ENCODE assay signal across 8 cellular contexts in the genomic region with DNA sequence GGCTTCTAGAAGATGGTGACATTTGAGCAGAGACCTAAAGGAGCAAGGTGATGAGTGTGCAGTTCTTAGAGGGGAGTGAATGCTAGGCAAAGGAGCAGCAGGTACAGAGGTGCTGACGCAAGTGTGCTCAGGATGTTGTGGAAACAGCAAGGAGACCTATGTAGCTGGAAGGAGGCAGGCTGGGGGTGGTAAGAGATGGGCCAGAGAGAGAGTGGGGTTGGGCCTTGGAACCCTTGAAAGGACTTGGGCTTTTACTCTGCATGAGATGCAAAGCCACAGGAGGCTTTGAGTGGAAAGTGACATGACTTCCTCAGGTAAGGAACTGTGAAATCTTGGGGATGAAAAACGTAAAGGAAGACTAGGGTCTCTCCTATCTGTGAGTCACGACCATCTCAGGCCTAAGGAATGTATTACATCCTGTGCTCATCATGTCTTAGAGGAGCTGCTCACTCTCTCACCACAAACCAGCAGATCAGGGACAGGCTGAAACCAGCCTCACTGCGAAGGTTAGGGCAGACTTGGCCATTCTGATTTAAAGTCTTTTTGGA.
DNase-seq lines count a peak whose midpoint lies in the region; ATAC-seq, FAIRE-seq and TF ChIP-seq lines count a peak whose summit lies in the region.

No MANE protein-coding gene starts in this region.

- H3K27me3 Mint-ChIP-seq in osteocyte (ENCODE audit: unreplicated experiment) (no peaks in the 10 kb centered on the region), neural progenitor cell (ENCODE audit: insufficient read depth, low read depth) (peaks cover 4% of the 10 kb centered on the region)

- in situ Hi-C loops in K562 (cut with MboI): no loop called here

- no peak overlapping the region for H2AFZ ChIP-seq in K562 (ENCODE audit: low read depth, low read length)
- no peak overlapping the region for H2AFZ ChIP-seq in neural progenitor cell (replicated peaks)

- H4K20me1 ChIP-seq in K562 (replicated peaks; ENCODE audit: control insufficient read depth, insufficient read depth, low read length) (no peaks in the 10 kb centered on the region), neural progenitor cell (ENCODE audit: low read depth) (no peaks in the 10 kb centered on the region)

- TF ChIP-seq RAD21 in K562 (CRISPR knock-in tag; conservative IDR thresholded peaks at IDR 0.05 in 1 of 2, IDR thresholded peaks at IDR 0.05 in 1 of 2): no peak

- H3K27me3 ChIP-seq in MG63: no peaks in the 10 kb centered on the region
- no peaks in the 10 kb centered on the region for H3K27me3 ChIP-seq in K562 (ENCODE audit: control insufficient read depth in 2 of 2, insufficient read depth in 2 of 2, low read length in 2 of 2)
- no peaks in the 10 kb centered on the region for H3K27me3 ChIP-seq in neural progenitor cell

- FAIRE-seq in K562 (lab: Jason Lieb, UNC): peak; percentile 15

- WGBS in K562 (ENCODE audit: insufficient coverage, low coverage, missing lambda C conversion rate): 11% methylated on average over 4 of the region's 4 CpGs

- H3K36me3 Mint-ChIP-seq in osteocyte (ENCODE audit: unreplicated experiment) (no peaks in the 10 kb centered on the region), neural progenitor cell (no peaks in the 10 kb centered on the region)

- intact Hi-C loops in K562 (cut with micrococcal nuclease): no loop called here

- ATAC-seq in K562 (peak; percentile 25), GM19328 (IDR thresholded peaks at IDR 0.05; ENCODE audit: unreplicated experiment) (no peak)

- peak; percentile 75 for DNase-seq in GM04503 (ENCODE audit: low read depth)
- peak; percentile 62 for DNase-seq in MG63
- DNase-seq in K562 (ENCODE audit: extremely low read depth in 1 of 4, low spot score in 3 of 4): peak in 1 of 4 experiments; percentile 44
- DNase-seq in osteocyte (ENCODE audit: extremely low spot score, unreplicated experiment): no peak
- no peak for DNase-seq in neural progenitor cell (ENCODE audit: low spot score)
- DNase-seq in NCI-H2171 (lab: John Stamatoyannopoulos, UW): no peak
- no peak for DNase-seq in NCI-H2227 (lab: John Stamatoyannopoulos, UW; ENCODE audit: unreplicated experiment)

- no peaks in the 10 kb centered on the region for H3K9me3 ChIP-seq in MG63
- H3K9me3 ChIP-seq in K562 (replicated peaks; ENCODE audit: control insufficient read depth, insufficient read depth, low read depth, low read length): no peaks in the 10 kb centered on the region
- H3K9me3 ChIP-seq in neural progenitor cell (ENCODE audit: low read depth): no peaks in the 10 kb centered on the region

- peaks cover 45% of the 10 kb centered on the region for H3K4me1 Mint-ChIP-seq in osteocyte (ENCODE audit: unreplicated experiment)
- peaks cover 3% of the 10 kb centered on the region for H3K4me1 Mint-ChIP-seq in neural progenitor cell

- no TSS peak for BruUV-seq in K562 (replicated peaks; lab: Mats Ljungman, UMichigan)

- H3K79me2 ChIP-seq in K562 (ENCODE audit: control insufficient read depth, insufficient read depth, low read length) (peaks cover 22% of the 10 kb centered on the region; the same call in 2 of the 3 replicates), neural progenitor cell (ENCODE audit: low read depth) (no peaks in the 10 kb centered on the region)

- H3K9ac ChIP-seq in K562 (ENCODE audit: insufficient read depth in 1 of 2, low read depth in 2 of 2, low read length in 2 of 2): no peak overlapping the region; a peak in 1 of 4 replicates
- no peak overlapping the region for H3K9ac ChIP-seq in neural progenitor cell

- H3K4me3 Mint-ChIP-seq in osteocyte (ENCODE audit: unreplicated experiment) (no peak overlapping the region), neural progenitor cell (no peak overlapping the region)

- no peak overlapping the region for H3K4me2 ChIP-seq in K562 (ENCODE audit: insufficient read depth, low read length)
- H3K4me2 ChIP-seq in neural progenitor cell: no peak overlapping the region

- no peaks in the 10 kb centered on the region for H3K9me1 ChIP-seq in K562 (ENCODE audit: control insufficient read depth, insufficient read depth, low read length)

- TF ChIP-seq EP300 in K562 (IDR thresholded peaks at IDR 0.05; ENCODE audit: low read length): no peak

- peak overlapping the region; percentile 40 for H3K27ac Mint-ChIP-seq in osteocyte (ENCODE audit: unreplicated experiment)
- no peak overlapping the region for H3K27ac Mint-ChIP-seq in neural progenitor cell

- H3K4me1 ChIP-seq in K562 (replicated peaks in 1 of 2; ENCODE audit: control insufficient read depth in 2 of 2, insufficient read depth in 2 of 2, low read length in 2 of 2): peaks cover 18 to 64% of the 10 kb centered on the region in 2 experiments
- no peaks in the 10 kb centered on the region for H3K4me1 ChIP-seq in neural progenitor cell

- H3K36me3 ChIP-seq in MG63: peaks cover 21% of the 10 kb centered on the region
- H3K36me3 ChIP-seq in K562 (ENCODE audit: control insufficient read depth, insufficient read depth, low read length): peaks cover 2% of the 10 kb centered on the region; the same call in 2 of the 3 replicates
- H3K36me3 ChIP-seq in neural progenitor cell: no peaks in the 10 kb centered on the region

- CTCF ChIA-PET in K562 (lab: Yijun Ruan, JAX; ENCODE audit: low intra/inter-chr PET ratio): no interaction called here

- POLR2A ChIA-PET in K562 (lab: Yijun Ruan, JAX): interaction anchor here (2.3 kb wide), 1 partner anchor 10 kb away, joined by 7 read pairs; no protein-coding TSS in a partner anchor

- TF ChIP-seq CTCF in K562 (IDR thresholded peaks at IDR 0.05 in 2 of 3, conservative IDR thresholded peaks at IDR 0.05 in 1 of 3; ENCODE audit: insufficient read depth in 2 of 3, low read depth in 1 of 3, low read length in 3 of 3): no peak
- no peak for TF ChIP-seq CTCF in osteocyte (IDR thresholded peaks at IDR 0.05)
- TF ChIP-seq CTCF in neural progenitor cell (IDR thresholded peaks at IDR 0.05): no peak

- H3K4me3 ChIP-seq in MG63 (no peak overlapping the region), K562 (no peak overlapping the region), neural progenitor cell (no peak overlapping the region)

- H3K9me3 Mint-ChIP-seq in osteocyte (ENCODE audit: unreplicated experiment): no peaks in the 10 kb centered on the region
- H3K9me3 Mint-ChIP-seq in neural progenitor cell: no peaks in the 10 kb centered on the region

- H3K27ac ChIP-seq in K562 (ENCODE audit: extremely low read depth, low read depth, low read length) (peak overlapping the region; percentile 12; the same call in 1 of the 3 replicates), neural progenitor cell (no peak overlapping the region)

- H3F3A ChIP-seq in neural progenitor cell (ENCODE audit: low read depth): peaks cover 5% of the 10 kb centered on the region

- TF ChIP-seq POLR2A in K562 (conservative IDR thresholded peaks at IDR 0.05): no peak

TF ChIP-seq in K562, 482 proteins besides CTCF, POLR2A, EP300 and RAD21 (continues in another document):
- TF ChIP-seq ETV5 (CRISPR knock-in tag; IDR thresholded peaks at IDR 0.05; ENCODE audit: low read depth): 0 out of 2 replicates have a peak, but pooled peaks have one; percentile 38
- TF ChIP-seq, protein P1, sequence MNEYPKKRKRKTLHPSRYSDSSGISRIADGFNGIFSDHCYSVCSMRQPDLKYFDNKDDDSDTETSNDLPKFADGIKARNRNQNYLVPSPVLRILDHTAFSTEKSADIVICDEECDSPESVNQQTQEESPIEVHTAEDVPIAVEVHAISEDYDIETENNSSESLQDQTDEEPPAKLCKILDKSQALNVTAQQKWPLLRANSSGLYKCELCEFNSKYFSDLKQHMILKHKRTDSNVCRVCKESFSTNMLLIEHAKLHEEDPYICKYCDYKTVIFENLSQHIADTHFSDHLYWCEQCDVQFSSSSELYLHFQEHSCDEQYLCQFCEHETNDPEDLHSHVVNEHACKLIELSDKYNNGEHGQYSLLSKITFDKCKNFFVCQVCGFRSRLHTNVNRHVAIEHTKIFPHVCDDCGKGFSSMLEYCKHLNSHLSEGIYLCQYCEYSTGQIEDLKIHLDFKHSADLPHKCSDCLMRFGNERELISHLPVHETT (CRISPR knock-in tag; conservative IDR thresholded peaks at IDR 0.05 in 1 of 2, IDR thresholded peaks at IDR 0.05 in 1 of 2): no peak
- TF ChIP-seq HIVEP1 (CRISPR knock-in tag; IDR thresholded peaks at IDR 0.05): no peak
- TF ChIP-seq ZNF830 (CRISPR knock-in tag; IDR thresholded peaks at IDR 0.05): no peak
- no peak for TF ChIP-seq U2AF2 (optimal IDR thresholded peaks at IDR 0.05; ENCODE audit: low read depth, low read length)
- TF ChIP-seq, protein P2, sequence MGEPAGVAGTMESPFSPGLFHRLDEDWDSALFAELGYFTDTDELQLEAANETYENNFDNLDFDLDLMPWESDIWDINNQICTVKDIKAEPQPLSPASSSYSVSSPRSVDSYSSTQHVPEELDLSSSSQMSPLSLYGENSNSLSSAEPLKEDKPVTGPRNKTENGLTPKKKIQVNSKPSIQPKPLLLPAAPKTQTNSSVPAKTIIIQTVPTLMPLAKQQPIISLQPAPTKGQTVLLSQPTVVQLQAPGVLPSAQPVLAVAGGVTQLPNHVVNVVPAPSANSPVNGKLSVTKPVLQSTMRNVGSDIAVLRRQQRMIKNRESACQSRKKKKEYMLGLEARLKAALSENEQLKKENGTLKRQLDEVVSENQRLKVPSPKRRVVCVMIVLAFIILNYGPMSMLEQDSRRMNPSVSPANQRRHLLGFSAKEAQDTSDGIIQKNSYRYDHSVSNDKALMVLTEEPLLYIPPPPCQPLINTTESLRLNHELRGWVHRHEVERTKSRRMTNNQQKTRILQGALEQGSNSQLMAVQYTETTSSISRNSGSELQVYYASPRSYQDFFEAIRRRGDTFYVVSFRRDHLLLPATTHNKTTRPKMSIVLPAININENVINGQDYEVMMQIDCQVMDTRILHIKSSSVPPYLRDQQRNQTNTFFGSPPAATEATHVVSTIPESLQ (CRISPR knock-in tag; IDR thresholded peaks at IDR 0.05): no peak
- 0 out of 2 replicates have a peak, but pooled peaks have one; percentile 3 for TF ChIP-seq JUN (IDR thresholded peaks at IDR 0.05; ENCODE audit: borderline replicate concordance, low read depth, low read length)
- no peak for TF ChIP-seq JUN (CRISPR knock-in tag; IDR thresholded peaks at IDR 0.05; ENCODE audit: borderline replicate concordance)

Comparison
In these comparisons a context has a peak if more than half of its experiments do, and no peak if none do; other contexts are left out.
1. DNase-seq: peak in GM04503 (single experiment) and MG63 (single experiment); none in osteocyte (single experiment), neural progenitor cell (single experiment), NCI-H2171 (single experiment) and NCI-H2227 (single experiment).